In genomic region chr6:151379933-151380847, GRCh38 we compare ENCODE assay signal across 8 cellular contexts. TPM values are rescaled to one million over a fixed set of nuclear protein-coding genes. Genes with fewer than 3 reads are reported as not detected.
A peak's percentile ranks its signal among the peaks of the same experiment; 100 is the strongest.
DNase-seq lines count a peak whose midpoint lies in the region; ATAC-seq and TF ChIP-seq lines count a peak whose summit lies in the region.

No MANE protein-coding gene starts in this region.

- H3K9me3 ChIP-seq in right cardiac atrium (ENCODE audit: control insufficient read depth, low read length), result no peaks in the 10 kb centered on the region
- H3K9me3 ChIP-seq in ovary, result no peaks in the 10 kb centered on the region

- H3K36me3 Mint-ChIP-seq in T-cell, result peaks cover 10% of the 10 kb centered on the region
- peaks cover 14% of the 10 kb centered on the region for H3K36me3 Mint-ChIP-seq in type B pancreatic cell

- H3K9me3 Mint-ChIP-seq in T-cell (no peaks in the 10 kb centered on the region), type B pancreatic cell (peaks cover 5% of the 10 kb centered on the region)

- H3K36me3 ChIP-seq in ovary, result no peaks in the 10 kb centered on the region

- peak overlapping the region; percentile 80 to 84 (median 83) for H3K4me3 Mint-ChIP-seq in T-cell
- H3K4me3 Mint-ChIP-seq in type B pancreatic cell, result no peak overlapping the region

- TF ChIP-seq CTCF in type B pancreatic cell (conservative IDR thresholded peaks at IDR 0.05) (no peak), ovary (IDR thresholded peaks at IDR 0.05) (no peak)

- DNase-seq in T-cell, result peak in 7 of 34 experiments; percentile 5 to 22 (median 14)
- peak in 1 of 3 donors; percentile 64 for DNase-seq in right cardiac atrium
- DNase-seq in type B pancreatic cell (ENCODE audit: extremely low spot score, unreplicated experiment), result no peak
- no peak for DNase-seq in ovary
- no peak for DNase-seq in DMS 273 treated with DMSO at 0.1 percent for 48 hours (lab: John Stamatoyannopoulos, UW)
- DNase-seq in ecto neural progenitor cell (ENCODE audit: low spot score), result no peak

- 79% methylated on average over 14 of the region's 14 CpGs for WGBS in right cardiac atrium
- 87 to 93% (median 91%) methylated on average over 14 of the region's 14 CpGs for WGBS in ovary, 3 donors

- peaks cover 3% of the 10 kb centered on the region for H3K4me1 ChIP-seq in right cardiac atrium (ENCODE audit: control insufficient read depth, insufficient read depth, low read length)
- peaks cover 2% of the 10 kb centered on the region for H3K4me1 ChIP-seq in ovary (ENCODE audit: insufficient read depth)

- no peak overlapping the region for H3K27ac ChIP-seq in right cardiac atrium (ENCODE audit: low read length)
- H3K27ac ChIP-seq in ovary, result no peak overlapping the region

- peaks cover 73 to 79% (median 75%) of the 10 kb centered on the region in 3 donors for H3K4me1 Mint-ChIP-seq in T-cell
- H3K4me1 Mint-ChIP-seq in type B pancreatic cell (ENCODE audit: unreplicated experiment), result peaks cover 16% of the 10 kb centered on the region

- POLR2A ChIA-PET in T-cell (lab: Charles Lee), result no interaction called here

- H3K27ac Mint-ChIP-seq in T-cell (peak overlapping the region; percentile 97 to 98), type B pancreatic cell (peak overlapping the region; percentile 13)

- peak; percentile 48 for ATAC-seq in GM19025 (IDR thresholded peaks at IDR 0.05; ENCODE audit: low read depth, unreplicated experiment)
- peak; percentile 61 for ATAC-seq in HG02798 (IDR thresholded peaks at IDR 0.05; ENCODE audit: poor library complexity, unreplicated experiment)
- peak; percentile 73 to 84 (median 78) for ATAC-seq in T-cell (replicated peaks in 1 of 4)
- peak; percentile 59 to 65 for ATAC-seq in right cardiac atrium

- TF ChIP-seq EP300 in ovary (IDR thresholded peaks at IDR 0.05), result no peak

- TF ChIP-seq POLR2A in ovary (IDR thresholded peaks at IDR 0.05), result no peak

- intact Hi-C loops in right cardiac atrium (cut with DNase I), result no loop called here
- intact Hi-C loops in ovary (cut with DNase I), result no loop called here

- CTCF ChIA-PET in T-cell (lab: Charles Lee), result interaction anchor here in 1 of 2 donors (0.8 kb wide), 1 partner anchor 10 kb away, joined by 3 read pairs; no protein-coding TSS in a partner anchor

- H3K27me3 ChIP-seq in right cardiac atrium (ENCODE audit: control insufficient read depth, insufficient read depth), result no peaks in the 10 kb centered on the region
- no peaks in the 10 kb centered on the region for H3K27me3 ChIP-seq in ovary

- H3K4me3 ChIP-seq in right cardiac atrium (ENCODE audit: low read length), result no peak overlapping the region
- no peak overlapping the region for H3K4me3 ChIP-seq in ovary

- no peaks in the 10 kb centered on the region for H3K27me3 Mint-ChIP-seq in T-cell
- no peaks in the 10 kb centered on the region for H3K27me3 Mint-ChIP-seq in type B pancreatic cell

RNA-seq across cellular contexts. Expression of gene ZBTB2, which starts 11.2 kb away (rescaled TPM):
- total RNA-seq in T-cell (10 to 100 TPM; 16.1 to 28.3 (median 27.4) TPM), right cardiac atrium (1 to 10 TPM; 4.8 to 7.0 (median 6.4) TPM), type B pancreatic cell (ENCODE audit: low replicate concordance) (13.5 and 14.8 TPM in 2 replicates), ovary (10 to 100 TPM in 6 of 7 donors, 1 to 10 TPM in 1; 8.8 to 31.2 (median 18.3) TPM)
- polyA plus RNA-seq in right cardiac atrium (4.6 TPM), ovary (10 to 100 TPM; 12.1 to 18.3 TPM)
